25 cellular contexts compared by ENCODE assay signal in genomic region chr5:20655211-20655610, GRCh38.
DNase-seq lines count a peak whose midpoint lies in the region; ATAC-seq, FAIRE-seq and TF ChIP-seq lines count a peak whose summit lies in the region.
"Had no signal": no experiment of that assay in that cellular context is flagged by ENCODE, and none has a peak within 500 bp of the region (broad histone marks: within the 10 kb centered on the region; RNA-seq: fewer than 3 reads in every experiment).

No MANE protein-coding gene starts in this region.

- H3K27me3 Mint-ChIP-seq in activated T-cell treated with anti-CD3 and anti-CD28 coated beads, Interleukin-2, amount 50 U/mL, for 4 hours (ENCODE audit: low read depth) = no peaks in the 10 kb centered on the region
- H3K27me3 Mint-ChIP-seq: CD4-positive, alpha-beta T cell; CD8-positive, alpha-beta memory T cell had no signal

- no peak overlapping the region for H3K4me3 Mint-ChIP-seq in activated T-cell treated with anti-CD3 and anti-CD28 coated beads, Interleukin-2, amount 50 U/mL, for 4 hours
- H3K4me3 Mint-ChIP-seq: CD14-positive monocyte; CD4-positive, alpha-beta T cell; CD8-positive, alpha-beta memory T cell; GM23338; H9 had no signal

- H3K36me3 Mint-ChIP-seq in activated T-cell treated with anti-CD3 and anti-CD28 coated beads, Interleukin-2, amount 50 U/mL, for 4 hours (ENCODE audit: insufficient read depth) = no peaks in the 10 kb centered on the region
- H3K36me3 Mint-ChIP-seq: CD14-positive monocyte; CD8-positive, alpha-beta memory T cell had no signal

- peaks cover 11% of the 10 kb centered on the region for H3K9me3 Mint-ChIP-seq in activated T-cell treated with anti-CD3 and anti-CD28 coated beads, Interleukin-2, amount 50 U/mL, for 4 hours
- H3K9me3 Mint-ChIP-seq: GM23338 had no signal

- no peaks in the 10 kb centered on the region for H3K4me1 Mint-ChIP-seq in activated T-cell treated with anti-CD3 and anti-CD28 coated beads, Interleukin-2, amount 50 U/mL, for 4 hours (ENCODE audit: low read depth)
- H3K4me1 Mint-ChIP-seq: CD14-positive monocyte; CD8-positive, alpha-beta memory T cell; GM23338; H9 had no signal

- FAIRE-seq in D721Med (lab: Jason Lieb, UNC) = peak; percentile 21
- FAIRE-seq: A549, GM12878, GM19239 had no signal

- no peak for DNase-seq in D721Med (ENCODE audit: insufficient read length, low spot score)
- peak; percentile 92 for DNase-seq in SK-MEL-5 (ENCODE audit: low read depth, low spot score)
- peak; percentile 49 for DNase-seq in foreskin melanocyte
- DNase-seq in activated T-cell treated with anti-CD3 and anti-CD28 coated beads, Interleukin-2, amount 50 U/mL, for 4 hours = no peak
- DNase-seq in NCI-H146 treated with DMSO at 0.1 percent for 48 hours (lab: John Stamatoyannopoulos, UW; ENCODE audit: unreplicated experiment) = no peak
- DNase-seq: 8988T; ACHN; AML-193; BE2C; Calu3; CD4-positive, alpha-beta T cell; CD8-positive, alpha-beta memory T cell; COR-L47; DMS153; DND-41; GDM1; H9 had no signal

- ATAC-seq in activated T-cell treated with anti-CD3 and anti-CD28 coated beads, Interleukin-2, amount 50 U/mL, for 4 hours = no peak
- ATAC-seq in GM19324 (IDR thresholded peaks at IDR 0.05; ENCODE audit: low FRiP score, unreplicated experiment) (no peak), HG03571 (IDR thresholded peaks at IDR 0.05; ENCODE audit: unreplicated experiment) (no peak)
- ATAC-seq: A549, GM12878, GM23338, HCT116 had no signal

- no peak for TF ChIP-seq CTCF in D721Med (IDR thresholded peaks at IDR 0.05; ENCODE audit: insufficient read depth, missing control alignments)

- in situ Hi-C loops in SK-MEL-5 (cut with HindIII; ENCODE audit: low pct_unique_long_range_greater_than_20kb, low sequenced_read_pairs) = no loop called here

Comparison
In these comparisons a context has a peak if more than half of its experiments do, and no peak if none do; other contexts are left out.
1. DNase-seq: peak in SK-MEL-5 (single experiment) and foreskin melanocyte (single experiment); none in D721Med (single experiment), activated T-cell treated with anti-CD3 and anti-CD28 coated beads, Interleukin-2, amount 50 U/mL, for 4 hours (single experiment) and NCI-H146 treated with DMSO at 0.1 percent for 48 hours (single experiment).